Comparison of ENCODE assay signal across 32 cellular contexts in genomic region chr22:47678667-47679287, GRCh38.
"Had no signal": no experiment of that assay in that cellular context is flagged by ENCODE, and none has a peak within 500 bp of the region (broad histone marks: within the 10 kb centered on the region; RNA-seq: fewer than 3 reads in every experiment).

No MANE protein-coding gene starts in this region.

- H3K27me3 Mint-ChIP-seq: activated CD4-positive, alpha-beta memory T cell treated with anti-CD3 and anti-CD28 coated beads, Interleukin-2, amount 10 ng/mL, durations not matched to agents 7 days and 5 days; activated CD4-positive, alpha-beta T cell treated with anti-CD3 and anti-CD28 coated beads, Interleukin-2, amount 10 ng/mL, durations not matched to agents 7 days and 5 days; activated naive CD4-positive, alpha-beta T cell treated with anti-CD3 and anti-CD28 coated beads, Interleukin-2, amount 50 U/mL, for 24 hours; dendritic cell treated with granulocyte-macrophage colony-stimulating factor and Interleukin-4, amounts not matched to agents 40 ng/mL and 50 ng/mL, for 4 days; progenitor cell of endocrine pancreas had no signal

- H3K4me3 Mint-ChIP-seq: activated CD4-positive, alpha-beta memory T cell treated with anti-CD3 and anti-CD28 coated beads, Interleukin-2, amount 10 ng/mL, durations not matched to agents 7 days and 5 days; activated CD4-positive, alpha-beta T cell treated with anti-CD3 and anti-CD28 coated beads, Interleukin-2, amount 10 ng/mL, durations not matched to agents 7 days and 5 days; activated naive CD4-positive, alpha-beta T cell treated with anti-CD3 and anti-CD28 coated beads, Interleukin-2, amount 50 U/mL, for 24 hours; activated naive CD8-positive, alpha-beta T cell treated with anti-CD3 and anti-CD28 coated beads, Interleukin-2, amount 50 U/mL, for 24 hours; activated T-cell treated with anti-CD3 and anti-CD28 coated beads, Interleukin-2, amount 50 U/mL, for 24 hours; dendritic cell treated with granulocyte-macrophage colony-stimulating factor and Interleukin-4, amounts not matched to agents 40 ng/mL and 50 ng/mL, for 4 days; immature natural killer cell; naive thymus-derived CD8-positive, alpha-beta T cell; neural crest cell; stimulated activated effector memory CD8-positive, alpha-beta T cell treated with anti-CD3 and anti-CD28 coated beads, Interleukin-12 subunit alpha, Interleukin-12 subunit beta, amount 100 ng/mL, for 72 hours; stimulated activated naive CD8-positive, alpha-beta T cell treated with anti-CD3 and anti-CD28 coated beads, Interleukin-15, Interleukin-2, amounts not matched to agents 100 ng/mL and 50 ng/mL, for 24 hours had no signal

- H3K4me3 ChIP-seq: breast epithelium, esophagus squamous epithelium, sigmoid colon, thoracic aorta, upper lobe of left lung, vagina had no signal

- H3K9me3 ChIP-seq: vagina had no signal

- DNase-seq: activated CD4-positive, alpha-beta memory T cell treated with anti-CD3 and anti-CD28 coated beads, Interleukin-2, amount 10 ng/mL, durations not matched to agents 7 days and 5 days; activated CD4-positive, alpha-beta T cell treated with anti-CD3 and anti-CD28 coated beads, Interleukin-2, amount 10 ng/mL, durations not matched to agents 7 days and 5 days; activated CD8-positive, alpha-beta memory T cell treated with anti-CD3 and anti-CD28 coated beads, Interleukin-2, amount 50 U/mL, for 48 hours; activated gamma-delta T cell treated with Interleukin-2 at 50 U/mL for 16 hours; activated naive CD8-positive, alpha-beta T cell treated with anti-CD3 and anti-CD28 coated beads, Interleukin-2, amount 50 U/mL, for 24 hours; activated T-cell treated with anti-CD3 and anti-CD28 coated beads, Interleukin-2, amount 50 U/mL, for 24 hours; amygdala; central memory CD4-positive, alpha-beta T cell; effector CD4-positive, alpha-beta T cell; esophagus squamous epithelium; immature natural killer cell; kidney; left colon; midbrain; naive thymus-derived CD8-positive, alpha-beta T cell; retina; sigmoid colon; small intestine; stimulated activated CD4-positive, alpha-beta T cell treated with anti-CD3 and anti-CD28 coated beads, Interleukin-4, amount 100 ng/mL, for 24 hours; upper lobe of left lung had no signal

- H3K4me1 Mint-ChIP-seq: activated CD4-positive, alpha-beta memory T cell treated with anti-CD3 and anti-CD28 coated beads, Interleukin-2, amount 10 ng/mL, durations not matched to agents 7 days and 5 days; activated CD4-positive, alpha-beta T cell treated with anti-CD3 and anti-CD28 coated beads, Interleukin-2, amount 10 ng/mL, durations not matched to agents 7 days and 5 days; activated naive CD4-positive, alpha-beta T cell treated with anti-CD3 and anti-CD28 coated beads, Interleukin-2, amount 50 U/mL, for 24 hours; activated naive CD8-positive, alpha-beta T cell treated with anti-CD3 and anti-CD28 coated beads, Interleukin-2, amount 50 U/mL, for 24 hours; immature natural killer cell; naive thymus-derived CD8-positive, alpha-beta T cell had no signal

- H3K27ac ChIP-seq: breast epithelium, epithelial cell of prostate, esophagus squamous epithelium, sigmoid colon, thoracic aorta, upper lobe of left lung, vagina, VCaP had no signal

- H3K27me3 ChIP-seq: sigmoid colon, upper lobe of left lung, vagina had no signal

- H3K9me3 Mint-ChIP-seq: activated naive CD4-positive, alpha-beta T cell treated with anti-CD3 and anti-CD28 coated beads, Interleukin-2, amount 50 U/mL, for 24 hours; stimulated activated naive CD8-positive, alpha-beta T cell treated with anti-CD3 and anti-CD28 coated beads, Interleukin-15, Interleukin-2, amounts not matched to agents 100 ng/mL and 50 ng/mL, for 24 hours had no signal

- H3K36me3 Mint-ChIP-seq: activated naive CD4-positive, alpha-beta T cell treated with anti-CD3 and anti-CD28 coated beads, Interleukin-2, amount 50 U/mL, for 24 hours; immature natural killer cell; stimulated activated effector memory CD8-positive, alpha-beta T cell treated with anti-CD3 and anti-CD28 coated beads, Interleukin-12 subunit alpha, Interleukin-12 subunit beta, amount 100 ng/mL, for 72 hours had no signal

- H3K27ac Mint-ChIP-seq: activated CD4-positive, alpha-beta memory T cell treated with anti-CD3 and anti-CD28 coated beads, Interleukin-2, amount 10 ng/mL, durations not matched to agents 7 days and 5 days; activated CD4-positive, alpha-beta T cell treated with anti-CD3 and anti-CD28 coated beads, Interleukin-2, amount 10 ng/mL, durations not matched to agents 7 days and 5 days; activated naive CD4-positive, alpha-beta T cell treated with anti-CD3 and anti-CD28 coated beads, Interleukin-2, amount 50 U/mL, for 24 hours; activated naive CD8-positive, alpha-beta T cell treated with anti-CD3 and anti-CD28 coated beads, Interleukin-2, amount 50 U/mL, for 24 hours; activated T-cell treated with anti-CD3 and anti-CD28 coated beads, Interleukin-2, amount 50 U/mL, for 24 hours; dendritic cell treated with granulocyte-macrophage colony-stimulating factor and Interleukin-4, amounts not matched to agents 40 ng/mL and 50 ng/mL, for 4 days; immature natural killer cell; naive thymus-derived CD8-positive, alpha-beta T cell; progenitor cell of endocrine pancreas; stimulated activated effector memory CD8-positive, alpha-beta T cell treated with anti-CD3 and anti-CD28 coated beads, Interleukin-12 subunit alpha, Interleukin-12 subunit beta, amount 100 ng/mL, for 72 hours; stimulated activated naive CD8-positive, alpha-beta T cell treated with anti-CD3 and anti-CD28 coated beads, Interleukin-15, Interleukin-2, amounts not matched to agents 100 ng/mL and 50 ng/mL, for 24 hours had no signal

- H3K36me3 ChIP-seq: breast epithelium, esophagus squamous epithelium, sigmoid colon, thoracic aorta, upper lobe of left lung, vagina had no signal

- H3K4me1 ChIP-seq: breast epithelium, esophagus squamous epithelium, sigmoid colon, upper lobe of left lung, vagina had no signal

- ATAC-seq: activated CD4-positive, CD25-positive, alpha-beta regulatory T cell treated with anti-CD3 and anti-CD28 coated beads, Interleukin-2, amount 50 U/mL, for 24 hours; activated naive CD8-positive, alpha-beta T cell treated with anti-CD3 and anti-CD28 coated beads, Interleukin-2, amount 50 U/mL, for 24 hours; left colon; naive thymus-derived CD8-positive, alpha-beta T cell; stimulated activated effector memory CD8-positive, alpha-beta T cell treated with anti-CD3 and anti-CD28 coated beads, Interleukin-12 subunit alpha, Interleukin-12 subunit beta, amount 100 ng/mL, for 72 hours had no signal
